8 cellular contexts compared by ENCODE assay signal in the genomic region with DNA sequence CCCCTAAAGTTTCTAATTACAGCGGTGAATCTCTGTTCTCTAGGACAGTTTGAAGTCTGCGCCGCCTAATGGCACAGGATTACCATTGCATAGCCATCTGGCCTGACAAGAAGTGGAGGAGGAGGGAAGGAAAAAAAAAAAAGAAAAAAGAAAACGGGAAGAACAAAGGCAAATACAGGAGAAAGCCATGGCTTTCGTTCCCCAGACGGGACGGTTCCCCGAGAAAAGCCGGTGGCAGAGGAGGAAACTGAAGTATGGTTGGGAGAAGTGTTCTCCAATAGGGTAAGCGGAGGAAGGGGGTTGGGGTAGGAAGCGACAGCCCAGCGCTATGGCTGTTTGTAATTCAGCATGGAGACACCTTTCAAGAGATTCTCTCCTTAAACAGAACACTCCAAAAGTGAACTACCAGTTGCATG.
DNase-seq lines count a peak whose midpoint lies in the region; ATAC-seq and TF ChIP-seq lines count a peak whose summit lies in the region.

No MANE protein-coding gene starts in this region.

- WGBS in HUES64 = under 1% methylated on average over 10 of the region's 12 CpGs

- H3K27ac ChIP-seq in HUES64 (ENCODE audit: low read depth, low read length) (no peak overlapping the region), colonic mucosa (peak overlapping the region; percentile 52), left lung (peak overlapping the region; percentile 33 to 71)

- ATAC-seq in GM21576 (IDR thresholded peaks at IDR 0.05; ENCODE audit: unreplicated experiment) = peak; percentile 55
- peak; percentile 83 for ATAC-seq in left lung

- H3K9ac ChIP-seq in HUES64 (ENCODE audit: low read depth, low read length) (peak overlapping the region; percentile 74), colonic mucosa (ENCODE audit: low read depth in 2 of 2, low read length in 2 of 2) (peak overlapping the region; percentile 56 to 66)

- H3K27me3 Mint-ChIP-seq in T-helper 1 cell treated with Interleukin-12 subunit alpha and Interleukin-12 subunit beta and Interleukin-4 antibody, amounts not matched to agents 30 μg/mL and 1 μg/mL, for 36 hours (ENCODE audit: low read depth) = peaks cover 10% of the 10 kb centered on the region

- H3K4me3 Mint-ChIP-seq in T-helper 1 cell treated with Interleukin-12 subunit alpha and Interleukin-12 subunit beta and Interleukin-4 antibody, amounts not matched to agents 30 μg/mL and 1 μg/mL, for 36 hours = peak overlapping the region; percentile 88

- intact Hi-C loops in colonic mucosa (cut with DNase I) (no loop called here), left lung (cut with DNase I) (no loop called here)

- H3K4me1 ChIP-seq in HUES64 (ENCODE audit: insufficient read depth, low read length) (no peaks in the 10 kb centered on the region), colonic mucosa (no peaks in the 10 kb centered on the region), left lung (no peaks in the 10 kb centered on the region)

- H3K36me3 ChIP-seq in HUES64 (ENCODE audit: insufficient read depth, low read length) (no peaks in the 10 kb centered on the region), colonic mucosa (no peaks in the 10 kb centered on the region), left lung (no peaks in the 10 kb centered on the region)

- H3K27ac Mint-ChIP-seq in T-helper 1 cell treated with Interleukin-12 subunit alpha and Interleukin-12 subunit beta and Interleukin-4 antibody, amounts not matched to agents 30 μg/mL and 1 μg/mL, for 36 hours = peak overlapping the region; percentile 67

- DNase-seq in GM04504 (ENCODE audit: low read depth) (peak; percentile 10), colonic mucosa (peak; percentile 47), left lung (no peak), T1000 (lab: John Stamatoyannopoulos, UW) (no peak)
- peak; percentile 15 to 23 for DNase-seq in stimulated activated CD4-positive, alpha-beta T cell treated with anti-CD3 and anti-CD28 coated beads, Interleukin-2, amount 100 ng/mL, for 48 hours

- H3K27me3 ChIP-seq in HUES64 (ENCODE audit: insufficient read depth, low read length) (peaks cover 19% of the 10 kb centered on the region), colonic mucosa (no peaks in the 10 kb centered on the region), left lung (no peaks in the 10 kb centered on the region)

- H3K9me3 Mint-ChIP-seq in T-helper 1 cell treated with Interleukin-12 subunit alpha and Interleukin-12 subunit beta and Interleukin-4 antibody, amounts not matched to agents 30 μg/mL and 1 μg/mL, for 36 hours = no peaks in the 10 kb centered on the region

- peaks cover 8% of the 10 kb centered on the region for H3K4me1 Mint-ChIP-seq in T-helper 1 cell treated with Interleukin-12 subunit alpha and Interleukin-12 subunit beta and Interleukin-4 antibody, amounts not matched to agents 30 μg/mL and 1 μg/mL, for 36 hours (ENCODE audit: low read depth)

- H3K36me3 Mint-ChIP-seq in T-helper 1 cell treated with Interleukin-12 subunit alpha and Interleukin-12 subunit beta and Interleukin-4 antibody, amounts not matched to agents 30 μg/mL and 1 μg/mL, for 36 hours (ENCODE audit: low read depth) = no peaks in the 10 kb centered on the region

- H3K9me3 ChIP-seq in HUES64 (ENCODE audit: insufficient read depth, low read depth, low read length) (no peaks in the 10 kb centered on the region), colonic mucosa (no peaks in the 10 kb centered on the region), left lung (no peaks in the 10 kb centered on the region)

- H3K4me3 ChIP-seq in HUES64 (ENCODE audit: low read length) (peak overlapping the region; percentile 94), colonic mucosa (peak overlapping the region; percentile 47), left lung (peak overlapping the region; percentile 26 to 52)

- TF ChIP-seq CTCF in colonic mucosa (IDR thresholded peaks at IDR 0.05) (peak; percentile 43), left lung (IDR thresholded peaks at IDR 0.05) (peak; percentile 30 to 43)

Comparison
In these comparisons a context has a peak if more than half of its experiments do, and no peak if none do; other contexts are left out.
1. DNase-seq: peak in GM04504 (single experiment), colonic mucosa (single experiment) and stimulated activated CD4-positive, alpha-beta T cell treated with anti-CD3 and anti-CD28 coated beads, Interleukin-2, amount 100 ng/mL, for 48 hours (2 of 2); none in left lung (0 of 2) and T1000 (single experiment).
2. H3K4me3 ChIP-seq: peak in every context shown above with its lines; median percentile 94 in HUES64; 47 in colonic mucosa; 39 in left lung.